ENCODE assay signal across 1 cellular context in the genomic region with DNA sequence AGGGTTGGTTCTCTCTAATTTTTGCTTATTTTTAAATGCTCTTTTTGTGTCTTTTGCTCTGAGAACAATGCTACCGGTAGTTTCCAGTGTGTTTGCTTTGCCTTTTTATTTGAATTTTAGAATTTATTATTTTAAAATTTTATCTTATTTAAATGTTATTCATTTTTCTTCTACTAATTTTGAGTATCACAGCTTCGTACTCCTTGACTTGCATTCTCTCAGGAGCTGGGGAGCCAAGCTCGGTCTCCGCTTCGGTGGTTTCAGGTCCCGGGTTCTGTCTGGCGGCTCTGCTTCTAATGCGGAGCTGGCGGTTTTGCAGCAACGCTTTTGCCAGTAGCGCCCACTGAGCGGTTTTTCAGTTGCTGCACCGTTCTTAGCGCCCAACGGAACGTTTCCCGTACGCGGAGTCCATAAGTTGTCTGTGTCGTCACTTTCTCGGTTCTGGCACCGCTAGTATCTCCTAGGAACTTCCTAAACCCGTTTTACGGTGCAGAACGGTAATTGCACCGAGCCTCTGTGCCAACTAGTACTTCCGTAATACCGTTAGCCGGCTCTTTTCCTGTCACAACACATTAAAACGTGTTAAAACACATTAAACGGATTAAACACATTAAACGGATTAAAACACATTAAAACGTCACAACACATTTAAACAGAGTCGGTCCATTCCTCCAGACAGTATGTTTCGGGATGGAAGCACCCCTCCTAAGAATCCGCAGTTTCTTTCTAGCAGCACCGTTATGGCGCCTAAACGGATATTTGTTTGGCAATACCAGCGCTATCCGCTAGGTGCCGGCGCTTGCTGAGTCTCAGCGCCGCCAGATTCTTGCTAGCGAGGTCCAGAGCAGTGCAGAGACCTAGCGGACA.
TF ChIP-seq lines count a peak whose summit lies in the region.

No MANE protein-coding gene starts in this region.

TF ChIP-seq in HepG2, 621 proteins besides CTCF, POLR2A, EP300 and RAD21 (continued from another document and continues in another):
- TF ChIP-seq, protein P1, sequence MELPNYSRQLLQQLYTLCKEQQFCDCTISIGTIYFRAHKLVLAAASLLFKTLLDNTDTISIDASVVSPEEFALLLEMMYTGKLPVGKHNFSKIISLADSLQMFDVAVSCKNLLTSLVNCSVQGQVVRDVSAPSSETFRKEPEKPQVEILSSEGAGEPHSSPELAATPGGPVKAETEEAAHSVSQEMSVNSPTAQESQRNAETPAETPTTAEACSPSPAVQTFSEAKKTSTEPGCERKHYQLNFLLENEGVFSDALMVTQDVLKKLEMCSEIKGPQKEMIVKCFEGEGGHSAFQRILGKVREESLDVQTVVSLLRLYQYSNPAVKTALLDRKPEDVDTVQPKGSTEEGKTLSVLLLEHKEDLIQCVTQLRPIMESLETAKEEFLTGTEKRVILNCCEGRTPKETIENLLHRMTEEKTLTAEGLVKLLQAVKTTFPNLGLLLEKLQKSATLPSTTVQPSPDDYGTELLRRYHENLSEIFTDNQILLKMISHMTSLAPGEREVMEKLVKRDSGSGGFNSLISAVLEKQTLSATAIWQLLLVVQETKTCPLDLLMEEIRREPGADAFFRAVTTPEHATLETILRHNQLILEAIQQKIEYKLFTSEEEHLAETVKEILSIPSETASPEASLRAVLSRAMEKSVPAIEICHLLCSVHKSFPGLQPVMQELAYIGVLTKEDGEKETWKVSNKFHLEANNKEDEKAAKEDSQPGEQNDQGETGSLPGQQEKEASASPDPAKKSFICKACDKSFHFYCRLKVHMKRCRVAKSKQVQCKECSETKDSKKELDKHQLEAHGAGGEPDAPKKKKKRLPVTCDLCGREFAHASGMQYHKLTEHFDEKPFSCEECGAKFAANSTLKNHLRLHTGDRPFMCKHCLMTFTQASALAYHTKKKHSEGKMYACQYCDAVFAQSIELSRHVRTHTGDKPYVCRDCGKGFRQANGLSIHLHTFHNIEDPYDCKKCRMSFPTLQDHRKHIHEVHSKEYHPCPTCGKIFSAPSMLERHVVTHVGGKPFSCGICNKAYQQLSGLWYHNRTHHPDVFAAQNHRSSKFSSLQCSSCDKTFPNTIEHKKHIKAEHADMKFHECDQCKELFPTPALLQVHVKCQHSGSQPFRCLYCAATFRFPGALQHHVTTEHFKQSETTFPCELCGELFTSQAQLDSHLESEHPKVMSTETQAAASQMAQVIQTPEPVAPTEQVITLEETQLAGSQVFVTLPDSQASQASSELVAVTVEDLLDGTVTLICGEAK (IDR thresholded peaks at IDR 0.05), result no peak
- TF ChIP-seq, protein P1 (CRISPR knock-in tag; IDR thresholded peaks at IDR 0.05), result no peak
- TF ChIP-seq HOXA7 (CRISPR knock-in tag; IDR thresholded peaks at IDR 0.05), result no peak
- peak; percentile 38; the same call in 1 of the 2 replicates for TF ChIP-seq RXRB (CRISPR knock-in tag; IDR thresholded peaks at IDR 0.05; ENCODE audit: borderline replicate concordance)
- TF ChIP-seq ZBTB8A (CRISPR knock-in tag; IDR thresholded peaks at IDR 0.05; ENCODE audit: borderline replicate concordance, low read depth), result no peak
- 0 out of 2 replicates have a peak, but pooled peaks have one; percentile 33 for TF ChIP-seq ZNF256 (CRISPR knock-in tag; conservative IDR thresholded peaks at IDR 0.05)
- peak; percentile 37; the same call in 1 of the 2 replicates for TF ChIP-seq KAT8 (CRISPR knock-in tag; IDR thresholded peaks at IDR 0.05)
- no peak for TF ChIP-seq ZNF446 (CRISPR knock-in tag; IDR thresholded peaks at IDR 0.05)
- TF ChIP-seq SNAPC2 (CRISPR knock-in tag; IDR thresholded peaks at IDR 0.05), result no peak
- TF ChIP-seq, protein P2, sequence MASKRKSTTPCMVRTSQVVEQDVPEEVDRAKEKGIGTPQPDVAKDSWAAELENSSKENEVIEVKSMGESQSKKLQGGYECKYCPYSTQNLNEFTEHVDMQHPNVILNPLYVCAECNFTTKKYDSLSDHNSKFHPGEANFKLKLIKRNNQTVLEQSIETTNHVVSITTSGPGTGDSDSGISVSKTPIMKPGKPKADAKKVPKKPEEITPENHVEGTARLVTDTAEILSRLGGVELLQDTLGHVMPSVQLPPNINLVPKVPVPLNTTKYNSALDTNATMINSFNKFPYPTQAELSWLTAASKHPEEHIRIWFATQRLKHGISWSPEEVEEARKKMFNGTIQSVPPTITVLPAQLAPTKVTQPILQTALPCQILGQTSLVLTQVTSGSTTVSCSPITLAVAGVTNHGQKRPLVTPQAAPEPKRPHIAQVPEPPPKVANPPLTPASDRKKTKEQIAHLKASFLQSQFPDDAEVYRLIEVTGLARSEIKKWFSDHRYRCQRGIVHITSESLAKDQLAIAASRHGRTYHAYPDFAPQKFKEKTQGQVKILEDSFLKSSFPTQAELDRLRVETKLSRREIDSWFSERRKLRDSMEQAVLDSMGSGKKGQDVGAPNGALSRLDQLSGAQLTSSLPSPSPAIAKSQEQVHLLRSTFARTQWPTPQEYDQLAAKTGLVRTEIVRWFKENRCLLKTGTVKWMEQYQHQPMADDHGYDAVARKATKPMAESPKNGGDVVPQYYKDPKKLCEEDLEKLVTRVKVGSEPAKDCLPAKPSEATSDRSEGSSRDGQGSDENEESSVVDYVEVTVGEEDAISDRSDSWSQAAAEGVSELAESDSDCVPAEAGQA (IDR thresholded peaks at IDR 0.05; ENCODE audit: low read depth), result 0 out of 2 replicates have a peak, but pooled peaks have one; percentile 41
- TF ChIP-seq, protein P2 (CRISPR knock-in tag; IDR thresholded peaks at IDR 0.05; ENCODE audit: borderline replicate concordance), result no peak
- TF ChIP-seq KLF12 (CRISPR knock-in tag; IDR thresholded peaks at IDR 0.05; ENCODE audit: borderline replicate concordance), result no peak
- peak; percentile 48; the same call in 1 of the 2 replicates for TF ChIP-seq CREM (IDR thresholded peaks at IDR 0.05)
- no peak for TF ChIP-seq CREM (CRISPR knock-in tag; IDR thresholded peaks at IDR 0.05)
- TF ChIP-seq, protein P3, sequence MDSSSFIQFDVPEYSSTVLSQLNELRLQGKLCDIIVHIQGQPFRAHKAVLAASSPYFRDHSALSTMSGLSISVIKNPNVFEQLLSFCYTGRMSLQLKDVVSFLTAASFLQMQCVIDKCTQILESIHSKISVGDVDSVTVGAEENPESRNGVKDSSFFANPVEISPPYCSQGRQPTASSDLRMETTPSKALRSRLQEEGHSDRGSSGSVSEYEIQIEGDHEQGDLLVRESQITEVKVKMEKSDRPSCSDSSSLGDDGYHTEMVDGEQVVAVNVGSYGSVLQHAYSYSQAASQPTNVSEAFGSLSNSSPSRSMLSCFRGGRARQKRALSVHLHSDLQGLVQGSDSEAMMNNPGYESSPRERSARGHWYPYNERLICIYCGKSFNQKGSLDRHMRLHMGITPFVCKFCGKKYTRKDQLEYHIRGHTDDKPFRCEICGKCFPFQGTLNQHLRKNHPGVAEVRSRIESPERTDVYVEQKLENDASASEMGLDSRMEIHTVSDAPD (CRISPR knock-in tag; IDR thresholded peaks at IDR 0.05), result peak; percentile 82; the same call in 1 of the 2 replicates
- TF ChIP-seq, protein P4, sequence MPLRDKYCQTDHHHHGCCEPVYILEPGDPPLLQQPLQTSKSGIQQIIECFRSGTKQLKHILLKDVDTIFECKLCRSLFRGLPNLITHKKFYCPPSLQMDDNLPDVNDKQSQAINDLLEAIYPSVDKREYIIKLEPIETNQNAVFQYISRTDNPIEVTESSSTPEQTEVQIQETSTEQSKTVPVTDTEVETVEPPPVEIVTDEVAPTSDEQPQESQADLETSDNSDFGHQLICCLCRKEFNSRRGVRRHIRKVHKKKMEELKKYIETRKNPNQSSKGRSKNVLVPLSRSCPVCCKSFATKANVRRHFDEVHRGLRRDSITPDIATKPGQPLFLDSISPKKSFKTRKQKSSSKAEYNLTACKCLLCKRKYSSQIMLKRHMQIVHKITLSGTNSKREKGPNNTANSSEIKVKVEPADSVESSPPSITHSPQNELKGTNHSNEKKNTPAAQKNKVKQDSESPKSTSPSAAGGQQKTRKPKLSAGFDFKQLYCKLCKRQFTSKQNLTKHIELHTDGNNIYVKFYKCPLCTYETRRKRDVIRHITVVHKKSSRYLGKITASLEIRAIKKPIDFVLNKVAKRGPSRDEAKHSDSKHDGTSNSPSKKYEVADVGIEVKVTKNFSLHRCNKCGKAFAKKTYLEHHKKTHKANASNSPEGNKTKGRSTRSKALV (CRISPR knock-in tag; IDR thresholded peaks at IDR 0.05), result 0 out of 2 replicates have a peak, but pooled peaks have one; percentile 41
- TF ChIP-seq ZNF883 (CRISPR knock-in tag; IDR thresholded peaks at IDR 0.05; ENCODE audit: not compliant biosample characterization), result no peak
- TF ChIP-seq KDM5B (CRISPR knock-in tag; IDR thresholded peaks at IDR 0.05; ENCODE audit: borderline replicate concordance), result 0 out of 2 replicates have a peak, but pooled peaks have one; percentile 31
- TF ChIP-seq BORCS8-MEF2B (CRISPR knock-in tag; IDR thresholded peaks at IDR 0.05), result peak; percentile 59; the same call in 1 of the 2 replicates
- 0 out of 2 replicates have a peak, but pooled peaks have one; percentile 46 for TF ChIP-seq ZNF333 (CRISPR knock-in tag; IDR thresholded peaks at IDR 0.05; ENCODE audit: borderline replicate concordance)
- TF ChIP-seq, protein P5, sequence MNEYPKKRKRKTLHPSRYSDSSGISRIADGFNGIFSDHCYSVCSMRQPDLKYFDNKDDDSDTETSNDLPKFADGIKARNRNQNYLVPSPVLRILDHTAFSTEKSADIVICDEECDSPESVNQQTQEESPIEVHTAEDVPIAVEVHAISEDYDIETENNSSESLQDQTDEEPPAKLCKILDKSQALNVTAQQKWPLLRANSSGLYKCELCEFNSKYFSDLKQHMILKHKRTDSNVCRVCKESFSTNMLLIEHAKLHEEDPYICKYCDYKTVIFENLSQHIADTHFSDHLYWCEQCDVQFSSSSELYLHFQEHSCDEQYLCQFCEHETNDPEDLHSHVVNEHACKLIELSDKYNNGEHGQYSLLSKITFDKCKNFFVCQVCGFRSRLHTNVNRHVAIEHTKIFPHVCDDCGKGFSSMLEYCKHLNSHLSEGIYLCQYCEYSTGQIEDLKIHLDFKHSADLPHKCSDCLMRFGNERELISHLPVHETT (CRISPR knock-in tag; conservative IDR thresholded peaks at IDR 0.05), result 0 out of 2 replicates have a peak, but pooled peaks have one; percentile 17
- TF ChIP-seq ZNF232 (CRISPR knock-in tag; IDR thresholded peaks at IDR 0.05; ENCODE audit: borderline replicate concordance), result peak; percentile 63; the same call in 1 of the 2 replicates
- TF ChIP-seq SAP130 (CRISPR knock-in tag; IDR thresholded peaks at IDR 0.05; ENCODE audit: low read depth), result peak; percentile 73; the same call in 1 of the 2 replicates
- TF ChIP-seq ZNF543 (CRISPR knock-in tag; IDR thresholded peaks at IDR 0.05), result peak; percentile 75; the same call in 1 of the 2 replicates
- 0 out of 2 replicates have a peak, but pooled peaks have one; percentile 28 for TF ChIP-seq ZNF766 (CRISPR knock-in tag; IDR thresholded peaks at IDR 0.05; ENCODE audit: borderline replicate concordance)
- TF ChIP-seq MYC (CRISPR knock-in tag; IDR thresholded peaks at IDR 0.05; ENCODE audit: borderline replicate concordance), result peak; percentile 45; the same call in 1 of the 2 replicates
- no peak for TF ChIP-seq ZNF44 (CRISPR knock-in tag; IDR thresholded peaks at IDR 0.05)
- peak; percentile 68; the same call in 1 of the 2 replicates for TF ChIP-seq PHF21A (CRISPR knock-in tag; IDR thresholded peaks at IDR 0.05)
- no peak; the same call in 1 of the 2 replicates for TF ChIP-seq NRL (CRISPR knock-in tag; IDR thresholded peaks at IDR 0.05; ENCODE audit: borderline replicate concordance)
- no peak for TF ChIP-seq ZBTB7B (CRISPR knock-in tag; IDR thresholded peaks at IDR 0.05)
